12 cellular contexts compared by ENCODE assay signal in genomic region chr1:192626366-192627179, GRCh38. TPM values are rescaled to one million over a fixed set of nuclear protein-coding genes. Genes with fewer than 3 reads are reported as not detected.
DNase-seq lines count a peak whose midpoint lies in the region; ATAC-seq, FAIRE-seq and TF ChIP-seq lines count a peak whose summit lies in the region.
"Had no signal": no experiment of that assay in that cellular context is flagged by ENCODE, and none has a peak within 500 bp of the region (broad histone marks: within the 10 kb centered on the region; RNA-seq: fewer than 3 reads in every experiment).

No MANE protein-coding gene starts in this region.

- no peak for FAIRE-seq in HepG2 (lab: Jason Lieb, UNC)

- H3K79me2 ChIP-seq in HepG2 (ENCODE audit: insufficient read depth, low read length), result no peaks in the 10 kb centered on the region
- H3K79me2 ChIP-seq in smooth muscle cell (ENCODE audit: low read depth), result no peaks in the 10 kb centered on the region
- H3K79me2 ChIP-seq: parathyroid adenoma had no signal

- TF ChIP-seq RAD21 in HepG2 (CRISPR knock-in tag; IDR thresholded peaks at IDR 0.05), result no peak

- H3K27ac ChIP-seq in cardiac muscle cell (peak overlapping the region; percentile 56), thoracic aorta (no peak overlapping the region), HepG2 (ENCODE audit: extremely low read length, insufficient read depth, low read length) (no peak overlapping the region), smooth muscle cell (ENCODE audit: low read depth) (no peak overlapping the region)
- H3K27ac ChIP-seq: parathyroid adenoma had no signal

- BruUV-seq in HepG2 (replicated peaks; lab: Mats Ljungman, UMichigan), result no TSS peak

- peaks cover 11% of the 10 kb centered on the region for H3F3A ChIP-seq in smooth muscle cell (ENCODE audit: low read depth)

- intact Hi-C loops in cardiac septum (cut with DNase I), result no loop called here
- intact Hi-C loops in HepG2 (cut with micrococcal nuclease; ENCODE audit: unreplicated experiment), result no loop called here

- H3K9ac ChIP-seq in HepG2 (ENCODE audit: insufficient read depth, low read depth, low read length), result no peak overlapping the region
- no peak overlapping the region for H3K9ac ChIP-seq in smooth muscle cell (ENCODE audit: low read depth)
- H3K9ac ChIP-seq: parathyroid adenoma had no signal

- no peak for TF ChIP-seq POLR2A in HepG2 (IDR thresholded peaks at IDR 0.05; ENCODE audit: insufficient read depth in 1 of 2, low read depth in 2 of 2, low read length in 2 of 2)

- CTCF ChIA-PET in HepG2 (lab: Yijun Ruan, JAX; ENCODE audit: low intra/inter-chr PET ratio, low total read pairs), result no interaction called here

- ATAC-seq in HG02870 (IDR thresholded peaks at IDR 0.05; ENCODE audit: unreplicated experiment) (peak; percentile 73), thoracic aorta (ENCODE audit: insufficient number of reproducible peaks, low FRiP score, low read depth) (no peak), HepG2 (no peak)
- ATAC-seq: activated T-cell treated with anti-CD3 and anti-CD28 coated beads, Interleukin-2, amount 50 U/mL, for 72 hours had no signal

- H3K36me3 ChIP-seq in cardiac muscle cell (no peaks in the 10 kb centered on the region), thoracic aorta (no peaks in the 10 kb centered on the region), HepG2 (replicated peaks in 1 of 2; ENCODE audit: control insufficient read depth in 1 of 2, insufficient read depth in 2 of 2, low read length in 2 of 2) (no peaks in the 10 kb centered on the region), smooth muscle cell (ENCODE audit: low read depth) (no peaks in the 10 kb centered on the region)

- POLR2A ChIA-PET in HepG2 (lab: Yijun Ruan, JAX), result no interaction called here

- no peak for TF ChIP-seq CTCF in cardiac muscle cell (IDR thresholded peaks at IDR 0.05; ENCODE audit: low read depth, low read length)
- no peak for TF ChIP-seq CTCF in thoracic aorta (IDR thresholded peaks at IDR 0.05)
- TF ChIP-seq CTCF in HepG2 (CRISPR knock-in tag; IDR thresholded peaks at IDR 0.05), result no peak
- no peak for TF ChIP-seq CTCF in smooth muscle cell (IDR thresholded peaks at IDR 0.05; ENCODE audit: borderline replicate concordance, insufficient read depth, poor library complexity, severe bottlenecking)

- H3K9me3 ChIP-seq in cardiac muscle cell (ENCODE audit: low read depth) (no peaks in the 10 kb centered on the region), thoracic aorta (no peaks in the 10 kb centered on the region), HepG2 (ENCODE audit: low read length) (no peaks in the 10 kb centered on the region), smooth muscle cell (replicated peaks; ENCODE audit: low read depth) (no peaks in the 10 kb centered on the region)

- H3K4me2 ChIP-seq in HepG2 (ENCODE audit: low read depth, low read length), result no peak overlapping the region
- no peak overlapping the region for H3K4me2 ChIP-seq in smooth muscle cell

- in situ Hi-C loops in HepG2 (cut with HindIII; ENCODE audit: extremely low pct_ligation_motif_present, low pct_unique_long_range_greater_than_20kb), result no loop called here

- H2AFZ ChIP-seq in HepG2 (ENCODE audit: low read length) (no peak overlapping the region), smooth muscle cell (ENCODE audit: low read depth) (no peak overlapping the region)
- H2AFZ ChIP-seq: parathyroid adenoma had no signal

- no peak for TF ChIP-seq EP300 in HepG2 (IDR thresholded peaks at IDR 0.05; ENCODE audit: low read depth in 2 of 2, low read length in 2 of 2)
- no peak for TF ChIP-seq EP300 in HepG2 (CRISPR knock-in tag; IDR thresholded peaks at IDR 0.05; ENCODE audit: borderline replicate concordance)

- no peaks in the 10 kb centered on the region for H4K20me1 ChIP-seq in HepG2 (ENCODE audit: insufficient read depth, low read length)
- H4K20me1 ChIP-seq in smooth muscle cell (ENCODE audit: low read depth), result no peaks in the 10 kb centered on the region

- H3K27me3 ChIP-seq in cardiac muscle cell (no peaks in the 10 kb centered on the region), thoracic aorta (replicated peaks; ENCODE audit: insufficient read depth) (no peaks in the 10 kb centered on the region), HepG2 (ENCODE audit: control insufficient read depth in 1 of 2, insufficient read depth in 2 of 2, low read length in 2 of 2) (no peaks in the 10 kb centered on the region), smooth muscle cell (ENCODE audit: low read depth) (no peaks in the 10 kb centered on the region)

- H3K4me1 ChIP-seq in cardiac muscle cell (ENCODE audit: low read depth) (peaks cover 45% of the 10 kb centered on the region), thoracic aorta (ENCODE audit: control insufficient read depth in 1 of 2, low read depth in 2 of 2) (peaks cover 0 to 16% of the 10 kb centered on the region in 2 donors), HepG2 (ENCODE audit: insufficient read depth, low read length) (peaks cover 13% of the 10 kb centered on the region), smooth muscle cell (ENCODE audit: low read depth) (peaks cover 13% of the 10 kb centered on the region)
- H3K4me1 ChIP-seq: parathyroid adenoma had no signal

- DNase-seq in cardiac muscle cell (ENCODE audit: low read depth in 1 of 2, low spot score in 1 of 2), result peak in 1 of 2 donors; percentile 56
- DNase-seq in cardiac septum (ENCODE audit: low spot score), result no peak
- DNase-seq in NAMALWA (ENCODE audit: low spot score), result peak; percentile 93
- no peak for DNase-seq in thoracic aorta (ENCODE audit: low spot score)
- no peak for DNase-seq in HepG2 (ENCODE audit: low spot score)
- DNase-seq in hepatic stellate cell (ENCODE audit: low spot score), result no peak
- DNase-seq in smooth muscle cell (lab: John Stamatoyannopoulos, UW; ENCODE audit: unreplicated experiment), result no peak
- DNase-seq: activated T-cell treated with anti-CD3 and anti-CD28 coated beads, Interleukin-2, amount 50 U/mL, for 72 hours had no signal

- no peak overlapping the region for H3K4me3 ChIP-seq in cardiac muscle cell
- peak overlapping the region; percentile 20 for H3K4me3 ChIP-seq in thoracic aorta
- no peak overlapping the region for H3K4me3 ChIP-seq in HepG2 (replicated peaks in 1 of 3; ENCODE audit: insufficient read depth in 1 of 3, low read depth in 2 of 3, low read length in 3 of 3)
- H3K4me3 ChIP-seq in smooth muscle cell, result no peak overlapping the region

- WGBS in HepG2 (ENCODE audit: low lambda C conversion rate), result 38% methylated on average over 3 of the region's 3 CpGs
- WGBS in smooth muscle cell (ENCODE audit: low lambda C conversion rate), result 54% methylated on average over 3 of the region's 3 CpGs

RNA-seq across cellular contexts. Expression of gene RGS13, which starts 9.4 kb away (rescaled TPM):
- total RNA-seq in cardiac muscle cell (1.3 and 1.4 TPM in 2 replicates), cardiac septum (0.27 TPM), thoracic aorta (1 to 10 TPM in 1 of 2 donors, under 1 TPM in 1; 0.56 to 1.1 TPM), HepG2 (2016; rRNA removed; fragmentation: Illumina TruSeq; extraction: Trizol) (not detected in 2 replicates), smooth muscle cell (1.3 TPM in 1 of 2 replicates, not detected in the other)
- polyA plus RNA-seq in cardiac muscle cell (2.0 and 4.8 TPM in 2 replicates), HepG2 (2011; rRNA removed) (not detected in 2 replicates), smooth muscle cell (0.27 and 0.45 TPM in 2 replicates)
- not detected in 2 replicates for total RNA-seq in HepG2 (2016; cell fraction: cytosol; rRNA removed; fragmentation: Illumina TruSeq; extraction: Trizol; ENCODE audit: low read depth)
- not detected in 2 replicates for total RNA-seq in HepG2 (2016; cell fraction: insoluble cytoplasmic fraction; rRNA removed; fragmentation: Illumina TruSeq; extraction: Trizol)
- not detected in 2 replicates for total RNA-seq in HepG2 (2016; cell fraction: membrane; rRNA removed; fragmentation: Illumina TruSeq; extraction: Trizol)
- total RNA-seq in HepG2 (2016; cell fraction: nucleus; rRNA removed; fragmentation: Illumina TruSeq; extraction: Trizol), result not detected in 2 replicates
- polyA plus RNA-seq in HepG2 (2011; cell fraction: cytosol; rRNA removed), result not detected in 2 replicates
- not detected in 2 replicates for polyA plus RNA-seq in HepG2 (2011; cell fraction: nucleus; rRNA removed)
- not detected in 2 replicates for polyA plus RNA-seq in HepG2 (2012)
- polyA plus RNA-seq in HepG2 (2016; cell fraction: cytosol; fragmentation: Illumina TruSeq; extraction: Trizol; ENCODE audit: low read depth), result not detected in 2 replicates
- polyA plus RNA-seq in HepG2 (2016; cell fraction: insoluble cytoplasmic fraction; fragmentation: Illumina TruSeq; extraction: Trizol; ENCODE audit: low read depth), result not detected in 2 replicates
- not detected in 2 replicates for polyA plus RNA-seq in HepG2 (2016; cell fraction: membrane; fragmentation: Illumina TruSeq; extraction: Trizol; ENCODE audit: low read depth)
- not detected in 2 replicates for polyA plus RNA-seq in HepG2 (2016; cell fraction: nucleus; fragmentation: Illumina TruSeq; extraction: Trizol; ENCODE audit: insufficient read depth, low read depth)
- polyA minus RNA-seq in HepG2 (2011; rRNA and poly(A)+ RNA removed; ENCODE audit: low replicate concordance), result not detected in 2 replicates
- polyA minus RNA-seq in HepG2 (2011; cell fraction: cytosol; rRNA and poly(A)+ RNA removed), result not detected in 2 replicates
- not detected in 2 replicates for polyA minus RNA-seq in HepG2 (2011; cell fraction: nucleus; rRNA and poly(A)+ RNA removed)
- total RNA-seq: activated T-cell treated with anti-CD3 and anti-CD28 coated beads, Interleukin-2, amount 50 U/mL, for 72 hours; dermis microvascular lymphatic vessel endothelial cell; MCF 10A had no signal

RNA-seq across cellular contexts. Expression of gene RGS1, which starts 51.0 kb away (rescaled TPM):
- total RNA-seq in cardiac muscle cell, result not detected in 2 replicates
- 0.12 TPM in 1 of 2 replicates, not detected in the other for polyA plus RNA-seq in cardiac muscle cell
- total RNA-seq in cardiac septum, result 2.6 TPM
- total RNA-seq in thoracic aorta, result 100 to 1,000 TPM in 1 of 2 donors, 10 to 100 TPM in 1; 54.0 to 127 TPM
- total RNA-seq in HepG2 (2016; rRNA removed; fragmentation: Illumina TruSeq; extraction: Trizol), result not detected in 2 replicates
- not detected in 2 replicates for total RNA-seq in HepG2 (2016; cell fraction: cytosol; rRNA removed; fragmentation: Illumina TruSeq; extraction: Trizol; ENCODE audit: low read depth)
- not detected in 2 replicates for total RNA-seq in HepG2 (2016; cell fraction: insoluble cytoplasmic fraction; rRNA removed; fragmentation: Illumina TruSeq; extraction: Trizol)
- total RNA-seq in HepG2 (2016; cell fraction: membrane; rRNA removed; fragmentation: Illumina TruSeq; extraction: Trizol), result not detected in 2 replicates
- not detected in 2 replicates for total RNA-seq in HepG2 (2016; cell fraction: nucleus; rRNA removed; fragmentation: Illumina TruSeq; extraction: Trizol)
- not detected in 2 replicates for polyA plus RNA-seq in HepG2 (2011; rRNA removed)
- 0.03 TPM in 1 of 2 replicates, not detected in the other for polyA plus RNA-seq in HepG2 (2011; cell fraction: cytosol; rRNA removed)
- polyA plus RNA-seq in HepG2 (2011; cell fraction: nucleus; rRNA removed), result not detected in 2 replicates
- polyA plus RNA-seq in HepG2 (2012), result not detected in 2 replicates
- polyA plus RNA-seq in HepG2 (2016; cell fraction: cytosol; fragmentation: Illumina TruSeq; extraction: Trizol; ENCODE audit: low read depth), result not detected in 2 replicates
- not detected in 2 replicates for polyA plus RNA-seq in HepG2 (2016; cell fraction: insoluble cytoplasmic fraction; fragmentation: Illumina TruSeq; extraction: Trizol; ENCODE audit: low read depth)
- polyA plus RNA-seq in HepG2 (2016; cell fraction: membrane; fragmentation: Illumina TruSeq; extraction: Trizol; ENCODE audit: low read depth), result not detected in 2 replicates
- polyA plus RNA-seq in HepG2 (2016; cell fraction: nucleus; fragmentation: Illumina TruSeq; extraction: Trizol; ENCODE audit: insufficient read depth, low read depth), result not detected in 2 replicates
- polyA minus RNA-seq in HepG2 (2011; rRNA and poly(A)+ RNA removed; ENCODE audit: low replicate concordance), result not detected in 2 replicates
- not detected in 2 replicates for polyA minus RNA-seq in HepG2 (2011; cell fraction: cytosol; rRNA and poly(A)+ RNA removed)
- polyA minus RNA-seq in HepG2 (2011; cell fraction: nucleus; rRNA and poly(A)+ RNA removed), result 0.90 TPM in 1 of 2 replicates, not detected in the other
- 224 and 333 TPM in 2 replicates for total RNA-seq in smooth muscle cell
- polyA plus RNA-seq in smooth muscle cell, result 88.7 and 119 TPM in 2 replicates
- total RNA-seq: dermis microvascular lymphatic vessel endothelial cell, MCF 10A had no signal

Comparison
In these comparisons a context has a peak if more than half of its experiments do, and no peak if none do; other contexts are left out.
1. RNA of gene RGS1, which starts 51.0 kb away (total RNA-seq): 224 to 333 TPM in smooth muscle cell and 54.0 to 127 TPM in thoracic aorta; 2.6 TPM in cardiac septum (single experiment), not detected in cardiac muscle cell and not detected in HepG2; every median in the first group is over 10 times any median in the second.